ENCODE assay signal across 1 cellular context in genomic region chr12:51238037-51238509, GRCh38.
TF ChIP-seq lines count a peak whose summit lies in the region.

No MANE protein-coding gene starts in this region.

TF ChIP-seq in K562, 482 proteins besides CTCF, POLR2A, EP300 and RAD21:
- TF ChIP-seq ZEB2 (IDR thresholded peaks at IDR 0.05) (peak; percentile 54; the same call in 1 of the 2 replicates), THRB (CRISPR knock-in tag; conservative IDR thresholded peaks at IDR 0.05) (peak; percentile 6; the same call in 1 of the 2 replicates), TBL1XR1 (IDR thresholded peaks at IDR 0.05; ENCODE audit: low read length in 2 of 2) (no peak), HOMEZ (CRISPR knock-in tag; IDR thresholded peaks at IDR 0.05) (no peak), SUPT5H (IDR thresholded peaks at IDR 0.05) (no peak), DACH1 (IDR thresholded peaks at IDR 0.05; ENCODE audit: partially characterized antibody) (no peak), ETS1 (conservative IDR thresholded peaks at IDR 0.05; ENCODE audit: control insufficient read depth, low read depth, low read length) (no peak), XRCC4 (IDR thresholded peaks at IDR 0.05; ENCODE audit: extremely low read depth, insufficient read depth, insufficient read length) (no peak), POLR2G (IDR thresholded peaks at IDR 0.05; ENCODE audit: low read depth, low read length) (no peak), ZFP30 (CRISPR knock-in tag; IDR thresholded peaks at IDR 0.05; ENCODE audit: borderline replicate concordance) (no peak), RREB1 (CRISPR knock-in tag; IDR thresholded peaks at IDR 0.05) (0 out of 2 replicates have a peak, but pooled peaks have one; percentile 18)
